ENCODE assay signal across 2 cellular contexts in genomic region chr2:97068739-97069138, GRCh38.
A peak's percentile ranks its signal among the peaks of the same experiment; 100 is the strongest.
TF ChIP-seq lines count a peak whose summit lies in the region.
"Not testable (repeated sequence)": the region's sequence is repeated elsewhere in the genome, so short reads cannot be mapped to it uniquely, and the experiment has no call there.

No MANE protein-coding gene starts in this region.

TF ChIP-seq in K562, 482 proteins besides CTCF, POLR2A, EP300 and RAD21:
- TF ChIP-seq NFIX (CRISPR knock-in tag; IDR thresholded peaks at IDR 0.05; ENCODE audit: low read depth) (peak; percentile 60), NFIC (IDR thresholded peaks at IDR 0.05) (peak; percentile 69)

TF ChIP-seq in HepG2, 621 proteins besides CTCF, POLR2A, EP300 and RAD21:
- 0 out of 2 replicates have a peak, but pooled peaks have one; percentile 36 for TF ChIP-seq LCORL (IDR thresholded peaks at IDR 0.05)
- not testable (repeated sequence) for TF ChIP-seq LCORL (CRISPR knock-in tag; IDR thresholded peaks at IDR 0.05)
